8 cellular contexts compared by ENCODE assay signal in genomic region chr3:57951106-57951882, GRCh38. TPM values are rescaled to one million over a fixed set of nuclear protein-coding genes. Genes with fewer than 3 reads are reported as not detected.
A peak's percentile ranks its signal among the peaks of the same experiment; 100 is the strongest.
DNase-seq lines count a peak whose midpoint lies in the region; ATAC-seq, FAIRE-seq and TF ChIP-seq lines count a peak whose summit lies in the region.

No MANE protein-coding gene starts in this region.

- intact Hi-C loops in body of pancreas (cut with DNase I) = no loop called here

- peak; percentile 5 for FAIRE-seq in keratinocyte (lab: Jason Lieb, UNC)

- H3K36me3 ChIP-seq in ACC112 (ENCODE audit: insufficient read depth, low read length) (no peaks in the 10 kb centered on the region), body of pancreas (replicated peaks in 1 of 2; ENCODE audit: insufficient read depth in 1 of 2, low read depth in 2 of 2) (no peaks in the 10 kb centered on the region), keratinocyte (ENCODE audit: control insufficient read depth in 2 of 2, extremely low read depth in 1 of 2, insufficient read depth in 2 of 2, low read length in 2 of 2) (no peaks in the 10 kb centered on the region)

- dilution Hi-C loops in keratinocyte (cut with MboI; ENCODE audit: extremely low pct_ligation_motif_present, low sequenced_read_pairs) = no loop called here

- H3K27me3 ChIP-seq in ACC112 (ENCODE audit: insufficient read depth, low read length) (no peaks in the 10 kb centered on the region), body of pancreas (no peaks in the 10 kb centered on the region), keratinocyte (ENCODE audit: control insufficient read depth, extremely low read depth, insufficient read depth, low read length) (no peaks in the 10 kb centered on the region)

- no peaks in the 10 kb centered on the region for H3K4me1 Mint-ChIP-seq in stimulated activated effector memory CD8-positive, alpha-beta T cell treated with anti-CD3 and anti-CD28 coated beads, Interleukin-12 subunit alpha, Interleukin-12 subunit beta, amount 100 ng/mL, for 72 hours

- 50 to 60% methylated on average over 8 of the region's 8 CpGs for WGBS in body of pancreas, 2 donors

- ATAC-seq in body of pancreas = peak; percentile 71
- ATAC-seq in stimulated activated effector memory CD8-positive, alpha-beta T cell treated with anti-CD3 and anti-CD28 coated beads, Interleukin-12 subunit alpha, Interleukin-12 subunit beta, amount 100 ng/mL, for 72 hours = peak; percentile 56

- H3K79me2 ChIP-seq in ACC112 (ENCODE audit: control insufficient read depth, insufficient read depth, low read length, unreplicated experiment) (no peaks in the 10 kb centered on the region), keratinocyte (ENCODE audit: control insufficient read depth, insufficient read depth, low read length) (no peaks in the 10 kb centered on the region)

- H4K20me1 ChIP-seq in keratinocyte (ENCODE audit: control insufficient read depth, extremely low read depth, insufficient read depth, low read length) = no peaks in the 10 kb centered on the region

- H3K9me3 ChIP-seq in body of pancreas (no peaks in the 10 kb centered on the region), keratinocyte (ENCODE audit: control insufficient read depth, low read depth, low read length) (no peaks in the 10 kb centered on the region)

- TF ChIP-seq POLR2A in body of pancreas (IDR thresholded peaks at IDR 0.05) = no peak

- H3K9me3 Mint-ChIP-seq in stimulated activated effector memory CD8-positive, alpha-beta T cell treated with anti-CD3 and anti-CD28 coated beads, Interleukin-12 subunit alpha, Interleukin-12 subunit beta, amount 100 ng/mL, for 72 hours = no peaks in the 10 kb centered on the region

- H3K36me3 Mint-ChIP-seq in stimulated activated effector memory CD8-positive, alpha-beta T cell treated with anti-CD3 and anti-CD28 coated beads, Interleukin-12 subunit alpha, Interleukin-12 subunit beta, amount 100 ng/mL, for 72 hours = no peaks in the 10 kb centered on the region

- H3K4me3 Mint-ChIP-seq in stimulated activated effector memory CD8-positive, alpha-beta T cell treated with anti-CD3 and anti-CD28 coated beads, Interleukin-12 subunit alpha, Interleukin-12 subunit beta, amount 100 ng/mL, for 72 hours = no peak overlapping the region

- no peak overlapping the region for H3K27ac Mint-ChIP-seq in stimulated activated effector memory CD8-positive, alpha-beta T cell treated with anti-CD3 and anti-CD28 coated beads, Interleukin-12 subunit alpha, Interleukin-12 subunit beta, amount 100 ng/mL, for 72 hours

- TF ChIP-seq CTCF in body of pancreas (IDR thresholded peaks at IDR 0.05) = no peak
- no peak for TF ChIP-seq CTCF in keratinocyte (optimal IDR thresholded peaks at IDR 0.05 in 1 of 3, IDR thresholded peaks at IDR 0.05 in 1 of 3, conservative IDR thresholded peaks at IDR 0.05 in 1 of 3; ENCODE audit: extremely low read depth in 1 of 3, insufficient read depth in 2 of 3, low read length in 3 of 3)

- no peak overlapping the region; the same call in 1 of the 2 replicates for H3K4me3 ChIP-seq in ACC112 (ENCODE audit: low read depth, low read length)
- no peak overlapping the region for H3K4me3 ChIP-seq in body of pancreas
- H3K4me3 ChIP-seq in keratinocyte (ENCODE audit: control insufficient read depth in 2 of 3, extremely low read depth in 1 of 3, insufficient read depth in 2 of 3, low read depth in 1 of 3, low read length in 3 of 3) = no peak overlapping the region

- no peak overlapping the region for H3K9ac ChIP-seq in keratinocyte (ENCODE audit: control insufficient read depth, extremely low read depth, insufficient read depth, low read length)

- H3K27ac ChIP-seq in ACC112 (ENCODE audit: low read depth, low read length) (peak overlapping the region; percentile 42), body of pancreas (peak overlapping the region in 3 of 4 donors; percentile 12 to 56 (median 43)), keratinocyte (ENCODE audit: control insufficient read depth, insufficient read depth, low read length) (no peak overlapping the region)

- DNase-seq in KG1 (lab: John Stamatoyannopoulos, UW) (peak; percentile 77), body of pancreas (peak; percentile 28 to 71 (median 44)), keratinocyte (ENCODE audit: low read depth, low spot score) (no peak), NCI-H1105 (lab: John Stamatoyannopoulos, UW) (no peak), NCI-H1417 (lab: John Stamatoyannopoulos, UW) (no peak), germinal center (ENCODE audit: low spot score) (no peak)
- no peak for DNase-seq in stimulated activated effector memory CD8-positive, alpha-beta T cell treated with anti-CD3 and anti-CD28 coated beads, Interleukin-12 subunit alpha, Interleukin-12 subunit beta, amount 100 ng/mL, for 72 hours (ENCODE audit: low spot score in 2 of 2)

- H2AFZ ChIP-seq in ACC112 (ENCODE audit: low read length, unreplicated experiment) (peak overlapping the region; percentile 17), keratinocyte (ENCODE audit: control insufficient read depth, low read length) (no peak overlapping the region)

- no peak overlapping the region for H3K4me2 ChIP-seq in keratinocyte (ENCODE audit: control insufficient read depth, extremely low read depth, insufficient read depth, low read depth, low read length)

- H3K9me1 ChIP-seq in keratinocyte (ENCODE audit: control insufficient read depth, extremely low read depth, insufficient read depth, low read length) = no peaks in the 10 kb centered on the region

- H3K4me1 ChIP-seq in ACC112 (ENCODE audit: control insufficient read depth, insufficient read depth, low read length, unreplicated experiment) = peaks cover 28% of the 10 kb centered on the region
- H3K4me1 ChIP-seq in body of pancreas = peaks cover 38% of the 10 kb centered on the region
- peaks cover 26% of the 10 kb centered on the region for H3K4me1 ChIP-seq in keratinocyte (ENCODE audit: control insufficient read depth, extremely low read depth, insufficient read depth, low read length)

RNA-seq across cellular contexts. Expression of gene FLNB, which starts 56.9 kb away (rescaled TPM):
- total RNA-seq in body of pancreas = 100 to 1,000 TPM; 104 to 121 TPM
- polyA plus RNA-seq in keratinocyte = 271 to 566 TPM (median 289 TPM) in 3 replicates
- polyA plus RNA-seq in keratinocyte (2011; ENCODE audit: low read depth) = 139 TPM
- polyA plus RNA-seq in keratinocyte (2011; cell fraction: cytosol; rRNA removed) = 224 and 242 TPM in 2 replicates
- polyA plus RNA-seq in keratinocyte (2011; cell fraction: nucleus; rRNA removed) = 1,762 and 1,792 TPM in 2 replicates
- 243 and 645 TPM in 2 replicates for polyA plus RNA-seq in keratinocyte (2012; ENCODE audit: low replicate concordance)
- 1,184 to 1,540 TPM (median 1,356 TPM) in 3 replicates for polyA minus RNA-seq in keratinocyte
- polyA minus RNA-seq in keratinocyte (2011; cell fraction: cytosol; rRNA and poly(A)+ RNA removed) = 873 TPM
- polyA minus RNA-seq in keratinocyte (2011; cell fraction: nucleus; rRNA and poly(A)+ RNA removed) = 2,395 and 3,178 TPM in 2 replicates

Comparison
In these comparisons a context has a peak if more than half of its experiments do, and no peak if none do; other contexts are left out.
1. DNase-seq: peak in KG1 (single experiment) and body of pancreas (4 of 4); none in keratinocyte (single experiment), stimulated activated effector memory CD8-positive, alpha-beta T cell treated with anti-CD3 and anti-CD28 coated beads, Interleukin-12 subunit alpha, Interleukin-12 subunit beta, amount 100 ng/mL, for 72 hours (0 of 2), NCI-H1105 (single experiment), NCI-H1417 (0 of 3) and germinal center (single experiment).